Comparison of ENCODE assay signal across 18 cellular contexts in the genomic region with DNA sequence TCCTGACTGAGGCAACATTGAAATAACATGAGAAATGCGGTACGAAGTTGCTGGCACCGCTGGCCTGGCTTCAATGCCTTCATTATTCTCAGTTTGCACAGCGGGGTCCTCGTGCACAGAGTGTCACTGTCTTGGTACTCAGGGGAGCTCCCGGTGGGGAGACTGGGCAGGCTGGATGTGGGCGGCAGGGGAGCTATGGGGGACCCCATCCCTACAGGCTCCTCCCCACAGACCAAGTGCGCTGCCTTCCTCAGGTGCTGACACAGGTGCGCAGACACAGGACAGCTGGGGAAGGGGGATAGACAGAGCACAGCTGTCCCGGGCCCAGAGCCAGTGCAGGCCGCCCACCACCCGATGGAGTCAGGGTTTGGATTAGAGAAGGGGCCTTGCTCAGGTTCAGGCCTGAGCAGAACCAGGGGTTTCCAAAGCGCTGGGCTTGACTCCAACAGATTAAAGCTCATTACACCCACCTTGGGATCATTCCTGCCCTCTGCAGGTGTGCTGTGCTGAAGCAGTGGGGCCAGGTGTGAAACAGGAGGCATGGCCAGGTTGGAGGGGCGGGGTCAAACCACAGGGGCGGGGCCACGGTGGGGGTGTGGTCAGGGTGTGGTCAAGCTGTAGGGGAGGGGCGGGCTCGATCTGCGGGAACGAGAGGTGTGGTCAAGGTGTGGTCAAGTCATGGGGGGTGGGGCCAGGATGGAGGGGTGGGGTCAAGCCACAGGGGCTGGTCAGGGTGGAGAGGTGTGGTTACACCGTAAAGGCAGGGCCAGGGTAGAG.
DNase-seq lines count a peak whose midpoint lies in the region; ATAC-seq and TF ChIP-seq lines count a peak whose summit lies in the region.
"Had no signal": no experiment of that assay in that cellular context is flagged by ENCODE, and none has a peak within 500 bp of the region (broad histone marks: within the 10 kb centered on the region; RNA-seq: fewer than 3 reads in every experiment).

No MANE protein-coding gene starts in this region.

- H3K9me3 ChIP-seq in left lung (no peaks in the 10 kb centered on the region), tibial nerve (no peaks in the 10 kb centered on the region)
- H3K9me3 ChIP-seq in CD8-positive, alpha-beta T cell (ENCODE audit: low read length) = no peaks in the 10 kb centered on the region
- H3K9me3 ChIP-seq: esophagus muscularis mucosa, heart left ventricle, vagina had no signal

- no peaks in the 10 kb centered on the region for H3K9me3 Mint-ChIP-seq in CD8-positive, alpha-beta T cell
- H3K9me3 Mint-ChIP-seq: activated naive CD4-positive, alpha-beta T cell treated with anti-CD3 and anti-CD28 coated beads, Interleukin-2, amount 50 U/mL, for 72 hours; stimulated activated naive CD8-positive, alpha-beta T cell treated with anti-CD3 and anti-CD28 coated beads, Interleukin-15, Interleukin-2, amounts not matched to agents 100 ng/mL and 50 ng/mL, for 24 hours had no signal

- TF ChIP-seq POLR2A in tibial nerve (IDR thresholded peaks at IDR 0.05) = no peak

- DNase-seq in GM20000 (ENCODE audit: low spot score) = peak; percentile 27
- peak; percentile 79 for DNase-seq in SW480 (ENCODE audit: low spot score)
- DNase-seq in left lung = peak; percentile 26 to 50
- DNase-seq in activated naive CD4-positive, alpha-beta T cell treated with Interleukin-2 at 50 U/mL for 16 hours = no peak
- no peak for DNase-seq in tibial nerve (ENCODE audit: low spot score in 2 of 2)
- no peak for DNase-seq in CD8-positive, alpha-beta T cell
- DNase-seq in NCI-H146 (lab: John Stamatoyannopoulos, UW) = no peak
- DNase-seq: brain microvascular endothelial cell, heart left ventricle, NCI-H1436 treated with DMSO at 0.1 percent for 48 hours, NCI-H345, WERI-Rb-1 had no signal

- TF ChIP-seq CTCF in 22Rv1 (IDR thresholded peaks at IDR 0.05) = peak; percentile 18
- TF ChIP-seq CTCF in GM20000 (IDR thresholded peaks at IDR 0.05; ENCODE audit: extremely low read depth, missing control alignments) = no peak
- TF ChIP-seq CTCF in left lung (IDR thresholded peaks at IDR 0.05) = no peak
- TF ChIP-seq CTCF in tibial nerve (IDR thresholded peaks at IDR 0.05) = no peak
- TF ChIP-seq CTCF in CD8-positive, alpha-beta T cell (IDR thresholded peaks at IDR 0.05) = no peak

- H3K4me3 Mint-ChIP-seq in CD8-positive, alpha-beta T cell = no peak overlapping the region
- H3K4me3 Mint-ChIP-seq: stimulated activated naive CD8-positive, alpha-beta T cell treated with anti-CD3 and anti-CD28 coated beads, Interleukin-15, Interleukin-2, amounts not matched to agents 100 ng/mL and 50 ng/mL, for 24 hours had no signal

- no peaks in the 10 kb centered on the region for H3K36me3 Mint-ChIP-seq in CD8-positive, alpha-beta T cell
- H3K36me3 Mint-ChIP-seq: activated naive CD4-positive, alpha-beta T cell treated with anti-CD3 and anti-CD28 coated beads, Interleukin-2, amount 50 U/mL, for 72 hours had no signal

- H3K4me3 ChIP-seq in left lung (no peak overlapping the region), tibial nerve (no peak overlapping the region)
- H3K4me3 ChIP-seq in CD8-positive, alpha-beta T cell (ENCODE audit: low read depth, low read length) = no peak overlapping the region
- H3K4me3 ChIP-seq: esophagus muscularis mucosa, heart left ventricle, vagina had no signal

- TF ChIP-seq EP300 in tibial nerve (IDR thresholded peaks at IDR 0.05) = no peak

- H3K4me1 ChIP-seq in left lung (no peaks in the 10 kb centered on the region), tibial nerve (peaks cover 0 to 23% (median 3%) of the 10 kb centered on the region in 4 donors)
- no peaks in the 10 kb centered on the region for H3K4me1 ChIP-seq in CD8-positive, alpha-beta T cell (ENCODE audit: insufficient read depth, low read length)
- H3K4me1 ChIP-seq: vagina had no signal

- H3K27me3 ChIP-seq in left lung = peaks cover 0 to 31% of the 10 kb centered on the region in 2 donors
- H3K27me3 ChIP-seq in tibial nerve = peaks cover 0 to 15% of the 10 kb centered on the region in 2 donors
- H3K27me3 ChIP-seq in CD8-positive, alpha-beta T cell (ENCODE audit: insufficient read depth, low read length) = no peaks in the 10 kb centered on the region
- H3K27me3 ChIP-seq: brain microvascular endothelial cell, vagina had no signal

- ATAC-seq in left lung = no peak
- ATAC-seq in CD8-positive, alpha-beta T cell = no peak

- 70 to 71% methylated on average over 19 to 21 of the region's 21 CpGs for WGBS in tibial nerve, 2 donors

- intact Hi-C loops in left lung (cut with DNase I) = no loop called here
- intact Hi-C loops in CD8-positive, alpha-beta T cell (cut with DNase I, micrococcal nuclease) = loop anchor here in 1 of 2 experiments (10.0 kb wide), 1 partner anchor 211 kb away; no protein-coding TSS in a partner anchor

- peaks cover 7% of the 10 kb centered on the region for H3K4me1 Mint-ChIP-seq in CD8-positive, alpha-beta T cell (ENCODE audit: low read depth)

- H3K27ac ChIP-seq in 22Rv1 (no peak overlapping the region), left lung (no peak overlapping the region), tibial nerve (no peak overlapping the region)
- H3K27ac ChIP-seq in CD8-positive, alpha-beta T cell (ENCODE audit: low read depth, low read length) = no peak overlapping the region
- H3K27ac ChIP-seq: brain microvascular endothelial cell, dorsolateral prefrontal cortex, esophagus muscularis mucosa, heart left ventricle, vagina, WERI-Rb-1 had no signal

- H3K36me3 ChIP-seq in left lung (no peaks in the 10 kb centered on the region), tibial nerve (no peaks in the 10 kb centered on the region)
- H3K36me3 ChIP-seq in CD8-positive, alpha-beta T cell (ENCODE audit: insufficient read depth, low read length) = no peaks in the 10 kb centered on the region
- H3K36me3 ChIP-seq: brain microvascular endothelial cell, esophagus muscularis mucosa, heart left ventricle, vagina, WERI-Rb-1 had no signal

- H3K27ac Mint-ChIP-seq in CD8-positive, alpha-beta T cell = no peak overlapping the region
- H3K27ac Mint-ChIP-seq: activated naive CD4-positive, alpha-beta T cell treated with anti-CD3 and anti-CD28 coated beads, Interleukin-2, amount 50 U/mL, for 72 hours; stimulated activated naive CD8-positive, alpha-beta T cell treated with anti-CD3 and anti-CD28 coated beads, Interleukin-15, Interleukin-2, amounts not matched to agents 100 ng/mL and 50 ng/mL, for 24 hours had no signal

- POLR2A ChIA-PET in CD8-positive, alpha-beta T cell (lab: Charles Lee) = no interaction called here

- CTCF ChIA-PET in CD8-positive, alpha-beta T cell (lab: Charles Lee) = no interaction called here

- peaks cover 10% of the 10 kb centered on the region for H3K27me3 Mint-ChIP-seq in CD8-positive, alpha-beta T cell (ENCODE audit: low read depth)

Comparison
In these comparisons a context has a peak if more than half of its experiments do, and no peak if none do; other contexts are left out.
1. DNase-seq: peak in GM20000 (single experiment), SW480 (single experiment) and left lung (2 of 2); none in activated naive CD4-positive, alpha-beta T cell treated with Interleukin-2 at 50 U/mL for 16 hours (single experiment), tibial nerve (0 of 2), CD8-positive, alpha-beta T cell (0 of 7) and NCI-H146 (single experiment).